Comparison of ENCODE assay signal across 10 cellular contexts in the genomic region with DNA sequence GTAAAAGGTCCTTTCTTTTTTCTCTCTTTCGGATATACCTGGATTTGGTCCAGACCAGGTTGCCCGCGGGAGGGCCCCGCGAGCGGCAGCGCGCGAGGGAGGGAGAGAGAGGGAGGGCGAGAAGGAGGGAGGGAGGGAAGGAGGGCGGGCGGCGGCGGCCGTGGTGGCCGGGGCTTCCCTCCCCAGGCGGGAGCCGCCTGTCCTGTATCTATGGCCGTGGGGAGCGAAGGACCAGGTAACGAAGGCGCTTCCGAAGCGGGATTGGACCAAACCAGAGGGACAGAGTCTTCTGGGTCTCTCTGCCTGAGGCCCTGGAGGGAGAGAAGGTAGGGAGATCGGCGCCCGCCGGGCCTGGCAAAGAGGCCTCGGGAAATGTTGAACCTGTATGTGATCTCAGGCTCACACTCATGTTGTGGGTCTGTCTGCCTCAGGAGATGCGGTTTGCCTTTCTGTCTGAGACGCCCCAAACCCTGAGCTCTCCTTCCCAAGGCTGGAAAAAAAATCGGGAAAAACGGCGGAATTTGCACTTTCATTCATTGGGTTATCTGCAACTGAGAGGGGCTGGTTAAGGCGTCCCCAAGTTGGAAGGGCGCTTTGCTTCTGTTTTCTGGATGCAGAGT. TPM values are rescaled to one million over a fixed set of nuclear protein-coding genes. Genes with fewer than 3 reads are reported as not detected.
DNase-seq lines count a peak whose midpoint lies in the region; ATAC-seq and TF ChIP-seq lines count a peak whose summit lies in the region.
"Had no signal": no experiment of that assay in that cellular context is flagged by ENCODE, and none has a peak within 500 bp of the region (broad histone marks: within the 10 kb centered on the region; RNA-seq: fewer than 3 reads in every experiment).

No MANE protein-coding gene starts in this region.

- H3K4me2 ChIP-seq in H9 (ENCODE audit: insufficient read depth, insufficient read length, low read length): peak overlapping the region; percentile 41

- no peaks in the 10 kb centered on the region for H3K36me3 Mint-ChIP-seq in H9 (ENCODE audit: insufficient read depth in 1 of 3, low read depth in 3 of 3)
- H3K36me3 Mint-ChIP-seq in activated naive CD8-positive, alpha-beta T cell treated with anti-CD3 and anti-CD28 coated beads, Interleukin-2, amount 50 U/mL, for 24 hours (ENCODE audit: low read depth): peaks cover 2% of the 10 kb centered on the region
- H3K36me3 Mint-ChIP-seq in natural killer cell: peaks cover 5% of the 10 kb centered on the region

- H3K36me3 ChIP-seq in ACC112 (ENCODE audit: insufficient read depth, low read length): no peaks in the 10 kb centered on the region

- H3K9ac ChIP-seq in H9 (ENCODE audit: extremely low read depth, insufficient read length, low read length): no peak overlapping the region

- no peak overlapping the region for H3K4ac ChIP-seq in H9 (ENCODE audit: low read depth, low read length)

- H2BK20ac ChIP-seq in H9 (ENCODE audit: low read depth, low read length, poor library complexity, severe bottlenecking): no peak overlapping the region

- H3K79me2 ChIP-seq in ACC112 (ENCODE audit: control insufficient read depth, insufficient read depth, low read length, unreplicated experiment) (no peaks in the 10 kb centered on the region), H9 (ENCODE audit: insufficient read depth, low read length) (no peaks in the 10 kb centered on the region)

- H3K9me3 ChIP-seq in H9 (ENCODE audit: control insufficient read depth, low read depth, low read length): no peaks in the 10 kb centered on the region

- H4K5ac ChIP-seq in H9 (ENCODE audit: insufficient read length, low read depth, low read length): no peak overlapping the region

- H3K4me3 ChIP-seq in ACC112 (ENCODE audit: low read depth, low read length): peak overlapping the region; percentile 72

- H3K27me3 Mint-ChIP-seq in H9 (ENCODE audit: low read depth) (peaks cover 100% of the 10 kb centered on the region), natural killer cell (ENCODE audit: low read depth in 2 of 2) (peaks cover 76 to 89% of the 10 kb centered on the region in 2 donors)
- H3K27me3 Mint-ChIP-seq in activated naive CD8-positive, alpha-beta T cell treated with anti-CD3 and anti-CD28 coated beads, Interleukin-2, amount 50 U/mL, for 24 hours: peaks cover 93% of the 10 kb centered on the region

- H3T11ph ChIP-seq in H9 (ENCODE audit: low read length): no peak overlapping the region

- H3K27ac Mint-ChIP-seq in H9 (peak overlapping the region in 1 of 3 experiments; percentile 59; a peak in 1 of 7 replicates), natural killer cell (peak overlapping the region in 1 of 2 donors; percentile 29)
- no peak overlapping the region for H3K27ac Mint-ChIP-seq in activated naive CD8-positive, alpha-beta T cell treated with anti-CD3 and anti-CD28 coated beads, Interleukin-2, amount 50 U/mL, for 24 hours

- no peak overlapping the region for H2BK5ac ChIP-seq in H9 (ENCODE audit: insufficient read length, low read length)

- no peak overlapping the region for H2AK5ac ChIP-seq in H9 (ENCODE audit: insufficient read length, low read length)

- H4K20me1 ChIP-seq in H9 (ENCODE audit: control insufficient read depth, insufficient read depth, insufficient read length): no peaks in the 10 kb centered on the region

- H4K8ac ChIP-seq in H9 (replicated peaks; ENCODE audit: insufficient read length, low read depth, low read length): no peak overlapping the region

- H3K4me3 Mint-ChIP-seq in H9 (peak overlapping the region in 1 of 2 experiments; percentile 73; a peak in 2 of 5 replicates), natural killer cell (peak overlapping the region; percentile 91)
- peak overlapping the region; percentile 71 for H3K4me3 Mint-ChIP-seq in activated naive CD8-positive, alpha-beta T cell treated with anti-CD3 and anti-CD28 coated beads, Interleukin-2, amount 50 U/mL, for 24 hours

- no peaks in the 10 kb centered on the region for H3K23me2 ChIP-seq in H9 (ENCODE audit: insufficient read length, low read depth, low read length, poor library complexity, severe bottlenecking)

- H2BK120ac ChIP-seq in H9 (ENCODE audit: low read depth, low read length, poor library complexity, severe bottlenecking): no peak overlapping the region

- no peak overlapping the region for H3K14ac ChIP-seq in H9 (ENCODE audit: insufficient read depth, low read length)

- H3K4me1 Mint-ChIP-seq in H9: peaks cover 7 to 31% of the 10 kb centered on the region in 2 experiments
- peaks cover 44% of the 10 kb centered on the region for H3K4me1 Mint-ChIP-seq in activated naive CD8-positive, alpha-beta T cell treated with anti-CD3 and anti-CD28 coated beads, Interleukin-2, amount 50 U/mL, for 24 hours
- H3K4me1 Mint-ChIP-seq in natural killer cell: peaks cover 49 to 55% of the 10 kb centered on the region in 2 donors

- no peak for TF ChIP-seq CTCF in H9 (conservative IDR thresholded peaks at IDR 0.05)
- TF ChIP-seq CTCF in natural killer cell (IDR thresholded peaks at IDR 0.05): no peak

- H3K56ac ChIP-seq in H9 (ENCODE audit: insufficient read length, low read depth, low read length): no peak overlapping the region

- H3K79me1 ChIP-seq in H9 (ENCODE audit: insufficient read depth, low read depth, low read length, poor library complexity, severe bottlenecking): no peaks in the 10 kb centered on the region

- H2BK15ac ChIP-seq in H9 (ENCODE audit: low read depth, low read length): no peak overlapping the region

- no peak for ATAC-seq in activated naive CD8-positive, alpha-beta T cell treated with anti-CD3 and anti-CD28 coated beads, Interleukin-2, amount 50 U/mL, for 24 hours
- peak in 2 of 3 donors; percentile 20 to 44 for ATAC-seq in natural killer cell
- no peak for ATAC-seq in HG02623 (IDR thresholded peaks at IDR 0.05; ENCODE audit: unreplicated experiment)

- H3K23ac ChIP-seq in H9 (ENCODE audit: insufficient read length, low read depth, low read length): no peak overlapping the region

- no peak overlapping the region for H2BK12ac ChIP-seq in H9 (ENCODE audit: insufficient read length, low read depth, low read length)

- no CpG with 5 or more reads among the region's 36 CpGs for WGBS in H9 (ENCODE audit: extremely low coverage, insufficient read length, low lambda C conversion rate)

- H2AFZ ChIP-seq in ACC112 (ENCODE audit: low read length, unreplicated experiment): no peak overlapping the region
- H2AFZ ChIP-seq in H9 (ENCODE audit: low read length): no peak overlapping the region

- peaks cover 0 to 3% of the 10 kb centered on the region in 2 experiments; a peak in 2 of 5 replicates for H3K9me3 Mint-ChIP-seq in H9
- no peaks in the 10 kb centered on the region for H3K9me3 Mint-ChIP-seq in activated naive CD8-positive, alpha-beta T cell treated with anti-CD3 and anti-CD28 coated beads, Interleukin-2, amount 50 U/mL, for 24 hours
- no peaks in the 10 kb centered on the region for H3K9me3 Mint-ChIP-seq in natural killer cell

- peaks cover 84% of the 10 kb centered on the region for H3K27me3 ChIP-seq in ACC112 (ENCODE audit: insufficient read depth, low read length)
- peaks cover 99% of the 10 kb centered on the region for H3K27me3 ChIP-seq in H9 (ENCODE audit: insufficient read depth, low read length)

- no peak for DNase-seq in H9
- no peak for DNase-seq in activated naive CD8-positive, alpha-beta T cell treated with anti-CD3 and anti-CD28 coated beads, Interleukin-2, amount 50 U/mL, for 24 hours
- DNase-seq in natural killer cell: no peak
- no peak for DNase-seq in cerebellum (ENCODE audit: low spot score)
- no peak for DNase-seq in GM19240 (ENCODE audit: insufficient read length, low spot score)
- DNase-seq in NCI-H1436 (lab: John Stamatoyannopoulos, UW): no peak
- DNase-seq: activated CD4-positive, CD25-positive, alpha-beta regulatory T cell treated with anti-CD3 and anti-CD28 coated beads, Interleukin-2, amount 50 U/mL, for 72 hours; NCI-H1436 treated with DMSO at 0.1 percent for 48 hours had no signal

- H3K27ac ChIP-seq in ACC112 (ENCODE audit: low read depth, low read length) (no peak overlapping the region), H9 (ENCODE audit: insufficient read length, low read depth, low read length) (no peak overlapping the region)

- no peak overlapping the region for H4K91ac ChIP-seq in H9 (ENCODE audit: insufficient read length, low read depth, low read length)

- no peak overlapping the region for H3K18ac ChIP-seq in H9 (ENCODE audit: insufficient read length, low read depth, low read length)

- H3K4me1 ChIP-seq in ACC112 (ENCODE audit: control insufficient read depth, insufficient read depth, low read length, unreplicated experiment) (peaks cover 16% of the 10 kb centered on the region), H9 (ENCODE audit: insufficient read depth, low read length) (no peaks in the 10 kb centered on the region)

- intact Hi-C loops in natural killer cell (cut with micrococcal nuclease): loop anchor here (5.0 kb wide), 2 partner anchors 38 kb away; a partner anchor contains a TSS

RNA-seq across cellular contexts. Expression of a gene that starts 5.2 kb away (rescaled TPM):
- not detected in 2 replicates for total RNA-seq in H9 (2021)
- total RNA-seq in natural killer cell: not detected
- total RNA-seq in cerebellum: not detected

RNA-seq across cellular contexts. Expression of a gene that starts 9.9 kb away (rescaled TPM):
- total RNA-seq in H9 (2021): not detected in 2 replicates
- total RNA-seq in natural killer cell: not detected
- not detected for total RNA-seq in cerebellum

RNA-seq across cellular contexts. Expression of a gene that starts 14.0 kb away (rescaled TPM):
- total RNA-seq in H9 (2021) (not detected in 2 replicates), natural killer cell (not detected), cerebellum (not detected)

RNA-seq across cellular contexts. Expression of a gene that starts 20.0 kb away (rescaled TPM):
- total RNA-seq in H9 (2021) (not detected in 2 replicates), natural killer cell (not detected), cerebellum (not detected)

RNA-seq across cellular contexts. Expression of a gene that starts 21.9 kb away (rescaled TPM):
- total RNA-seq in H9 (2021) (not detected in 2 replicates), natural killer cell (not detected), cerebellum (not detected)

Comparison
In these comparisons a context has a peak if more than half of its experiments do, and no peak if none do; other contexts are left out.
1. ATAC-seq: peak in natural killer cell (2 of 3); none in activated naive CD8-positive, alpha-beta T cell treated with anti-CD3 and anti-CD28 coated beads, Interleukin-2, amount 50 U/mL, for 24 hours (single experiment) and HG02623 (single experiment).